1 cellular context compared by ENCODE assay signal in genomic region chr17:29615492-29616299, GRCh38.
TF ChIP-seq lines count a peak whose summit lies in the region.

No MANE protein-coding gene starts in this region.

TF ChIP-seq in HepG2, 621 proteins besides CTCF, POLR2A, EP300 and RAD21 (continued from another document and continues in another):
- TF ChIP-seq AHDC1 (CRISPR knock-in tag; IDR thresholded peaks at IDR 0.05; ENCODE audit: borderline replicate concordance) (no peak), GATAD1 (CRISPR knock-in tag; IDR thresholded peaks at IDR 0.05) (no peak), RFX3 (CRISPR knock-in tag; IDR thresholded peaks at IDR 0.05) (no peak), MYNN (CRISPR knock-in tag; IDR thresholded peaks at IDR 0.05; ENCODE audit: low read depth) (no peak), CAMTA2 (CRISPR knock-in tag; IDR thresholded peaks at IDR 0.05; ENCODE audit: borderline replicate concordance) (0 out of 2 replicates have a peak, but pooled peaks have one; percentile 66), ZNF563 (CRISPR knock-in tag; IDR thresholded peaks at IDR 0.05) (peak; percentile 62; the same call in 1 of the 2 replicates), GABPB1 (CRISPR knock-in tag; IDR thresholded peaks at IDR 0.05) (peak; percentile 50), TCF12 (IDR thresholded peaks at IDR 0.05) (no peak), TCF12 (CRISPR knock-in tag; IDR thresholded peaks at IDR 0.05) (no peak), FOSL1 (CRISPR knock-in tag; IDR thresholded peaks at IDR 0.05; ENCODE audit: borderline replicate concordance) (no peak), CC2D1A (CRISPR knock-in tag; IDR thresholded peaks at IDR 0.05) (no peak), HIVEP1 (CRISPR knock-in tag; IDR thresholded peaks at IDR 0.05) (peak; percentile 64), ZNF407 (CRISPR knock-in tag; IDR thresholded peaks at IDR 0.05; ENCODE audit: not compliant biosample characterization) (peak; percentile 66), TFDP2 (CRISPR knock-in tag; IDR thresholded peaks at IDR 0.05) (peak; percentile 55; the same call in 1 of the 2 replicates), ZBTB4 (CRISPR knock-in tag; IDR thresholded peaks at IDR 0.05; ENCODE audit: borderline replicate concordance) (no peak), HBP1 (CRISPR knock-in tag; IDR thresholded peaks at IDR 0.05; ENCODE audit: low read depth) (no peak), SKI (IDR thresholded peaks at IDR 0.05; ENCODE audit: partially characterized antibody) (no peak), CEBPB (IDR thresholded peaks at IDR 0.05; ENCODE audit: borderline replicate concordance, low read depth, low read length) (no peak), MLLT10 (CRISPR knock-in tag; IDR thresholded peaks at IDR 0.05) (no peak), ZNF607 (CRISPR knock-in tag; IDR thresholded peaks at IDR 0.05; ENCODE audit: borderline replicate concordance) (peak; percentile 65; the same call in 1 of the 2 replicates), HMGA1 (CRISPR knock-in tag; conservative IDR thresholded peaks at IDR 0.05) (no peak), ARNTL (CRISPR knock-in tag; IDR thresholded peaks at IDR 0.05) (no peak), ARID3A (IDR thresholded peaks at IDR 0.05; ENCODE audit: low read depth, low read length) (no peak), CENPX (CRISPR knock-in tag; IDR thresholded peaks at IDR 0.05) (no peak), ZNF138 (CRISPR knock-in tag; IDR thresholded peaks at IDR 0.05; ENCODE audit: low read depth) (no peak), ZNF550 (CRISPR knock-in tag; IDR thresholded peaks at IDR 0.05; ENCODE audit: borderline replicate concordance) (no peak), DMTF1 (CRISPR knock-in tag; IDR thresholded peaks at IDR 0.05) (no peak), MXD4 (CRISPR knock-in tag; IDR thresholded peaks at IDR 0.05) (0 out of 2 replicates have a peak, but pooled peaks have one; percentile 36), RFXANK (CRISPR knock-in tag; IDR thresholded peaks at IDR 0.05) (no peak), ZNF329 (CRISPR knock-in tag; IDR thresholded peaks at IDR 0.05; ENCODE audit: low read depth) (no peak), NFE2L1 (CRISPR knock-in tag; IDR thresholded peaks at IDR 0.05; ENCODE audit: borderline replicate concordance) (no peak), ZNF678 (CRISPR knock-in tag; IDR thresholded peaks at IDR 0.05) (no peak; the same call in 1 of the 2 replicates)
